Comparison of ENCODE assay signal across 10 cellular contexts in genomic region chr12:85441740-85442139, GRCh38.
A peak's percentile ranks its signal among the peaks of the same experiment; 100 is the strongest.
DNase-seq lines count a peak whose midpoint lies in the region; ATAC-seq, FAIRE-seq and TF ChIP-seq lines count a peak whose summit lies in the region.
"Had no signal": no experiment of that assay in that cellular context is flagged by ENCODE, and none has a peak within 500 bp of the region (broad histone marks: within the 10 kb centered on the region; RNA-seq: fewer than 3 reads in every experiment).

No MANE protein-coding gene starts in this region.

- TF ChIP-seq POLR2A in testis (IDR thresholded peaks at IDR 0.05), result no peak

- DNase-seq in cardiac muscle cell (ENCODE audit: low read depth in 1 of 2, low spot score in 1 of 2), result peak in 1 of 2 donors; percentile 31
- DNase-seq in left ventricle myocardium superior, result no peak
- no peak for DNase-seq in RWPE2 (ENCODE audit: low spot score)
- DNase-seq in fibroblast of pulmonary artery (ENCODE audit: low read depth), result peak; percentile 33
- DNase-seq in urothelium cell line (ENCODE audit: low spot score), result peak; percentile 6
- DNase-seq in activated naive CD4-positive, alpha-beta T cell (lab: John Stamatoyannopoulos, UW), result no peak
- DNase-seq in HuH-7 (ENCODE audit: low spot score), result no peak
- no peak for DNase-seq in testis
- DNase-seq: activated CD4-positive, alpha-beta memory T cell treated with anti-CD3 and anti-CD28 coated beads, Interleukin-2, amount 10 ng/mL, durations not matched to agents 7 days and 5 days; CD8-positive, alpha-beta memory T cell had no signal

- no peak for FAIRE-seq in urothelium cell line (lab: Jason Lieb, UNC)

- H3K36me3 ChIP-seq in cardiac muscle cell (no peaks in the 10 kb centered on the region), RWPE2 (ENCODE audit: low read depth) (no peaks in the 10 kb centered on the region), testis (ENCODE audit: low read depth, missing control alignments) (no peaks in the 10 kb centered on the region)

- H3K4me1 ChIP-seq in cardiac muscle cell (ENCODE audit: low read depth) (peaks cover 7% of the 10 kb centered on the region), RWPE2 (ENCODE audit: insufficient read depth, poor library complexity, severe bottlenecking) (no peaks in the 10 kb centered on the region), testis (no peaks in the 10 kb centered on the region)

- H3K4me3 ChIP-seq in cardiac muscle cell, result no peak overlapping the region
- no peak overlapping the region for H3K4me3 ChIP-seq in RWPE2 (ENCODE audit: severe bottlenecking)
- no peak overlapping the region for H3K4me3 ChIP-seq in fibroblast of pulmonary artery (replicated peaks; ENCODE audit: low read depth, low read length)
- no peak overlapping the region for H3K4me3 ChIP-seq in testis

- H3K27ac ChIP-seq in cardiac muscle cell, result no peak overlapping the region
- H3K27ac ChIP-seq in RWPE2 (ENCODE audit: poor library complexity, severe bottlenecking), result no peak overlapping the region
- no peak overlapping the region for H3K27ac ChIP-seq in testis

- ATAC-seq in left ventricle myocardium superior (no peak), RWPE2 (ENCODE audit: low read depth) (peak; percentile 50; the same call in 1 of the 3 replicates)

- intact Hi-C loops in left ventricle myocardium superior (cut with micrococcal nuclease) (no loop called here), testis (cut with DNase I; ENCODE audit: low total_unique reads) (no loop called here)

- peak; percentile 42 for TF ChIP-seq CTCF in cardiac muscle cell (IDR thresholded peaks at IDR 0.05; ENCODE audit: low read depth, low read length)
- TF ChIP-seq CTCF in RWPE2 (IDR thresholded peaks at IDR 0.05; ENCODE audit: poor library complexity, severe bottlenecking), result peak; percentile 45
- peak; percentile 41 for TF ChIP-seq CTCF in fibroblast of pulmonary artery (IDR thresholded peaks at IDR 0.05; ENCODE audit: low read length, missing control alignments)
- TF ChIP-seq CTCF in testis (IDR thresholded peaks at IDR 0.05), result peak in 1 of 3 experiments; percentile 11

- H3K27me3 ChIP-seq in cardiac muscle cell, result no peaks in the 10 kb centered on the region
- no peaks in the 10 kb centered on the region for H3K27me3 ChIP-seq in RWPE2 (ENCODE audit: insufficient read depth, poor library complexity, severe bottlenecking)
- no peaks in the 10 kb centered on the region for H3K27me3 ChIP-seq in testis

- WGBS in testis, 2 donors, result 86 to 92% methylated on average over 1 of the region's 1 CpG

- H3K9me3 ChIP-seq in cardiac muscle cell (ENCODE audit: low read depth) (no peaks in the 10 kb centered on the region), RWPE2 (ENCODE audit: severe bottlenecking) (no peaks in the 10 kb centered on the region), testis (no peaks in the 10 kb centered on the region)

Comparison
In these comparisons a context has a peak if more than half of its experiments do, and no peak if none do; other contexts are left out.
1. DNase-seq: peak in fibroblast of pulmonary artery (single experiment) and urothelium cell line (single experiment); none in left ventricle myocardium superior (single experiment), RWPE2 (single experiment), activated naive CD4-positive, alpha-beta T cell (0 of 4), HuH-7 (single experiment) and testis (single experiment).